8 cellular contexts compared by ENCODE assay signal in the genomic region with DNA sequence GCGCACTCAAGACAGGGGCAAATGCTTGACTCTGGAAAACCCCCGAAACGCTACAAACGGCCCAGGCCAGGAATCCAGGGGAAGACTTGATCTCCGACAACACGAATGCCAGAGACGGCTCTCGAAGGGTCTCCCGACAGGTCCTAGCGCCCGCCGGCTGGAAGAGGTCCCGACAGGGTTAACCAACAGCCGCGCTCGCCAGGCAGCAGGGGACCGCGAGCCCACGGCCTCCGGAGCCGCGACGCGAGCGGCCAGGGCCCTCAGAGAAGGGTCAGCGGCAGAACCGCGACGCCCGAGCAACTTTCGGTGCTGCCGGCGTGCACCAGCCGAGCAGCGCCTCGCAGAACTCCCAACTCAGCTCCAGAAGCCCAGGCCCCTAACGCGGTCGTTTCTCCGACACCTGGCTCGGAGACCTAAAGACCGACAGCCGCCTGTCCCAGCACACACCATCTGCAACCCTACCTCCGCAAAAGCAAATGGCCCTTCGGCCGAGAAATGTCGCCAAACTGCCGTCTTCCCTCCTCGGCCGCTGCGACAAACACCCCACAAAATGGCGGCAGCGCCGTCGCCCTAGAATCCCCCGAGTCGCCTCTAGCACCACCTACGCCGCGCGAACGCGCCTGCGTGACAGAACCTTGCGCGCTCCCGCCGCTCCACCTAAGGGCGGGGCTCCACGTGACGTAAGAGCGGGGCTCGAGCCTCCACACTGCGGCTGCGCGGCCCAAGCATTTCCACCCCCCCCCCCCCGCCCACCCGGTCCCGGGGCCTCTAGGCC. TPM values are rescaled to one million over a fixed set of nuclear protein-coding genes. Genes with fewer than 3 reads are reported as not detected.
DNase-seq lines count a peak whose midpoint lies in the region; ATAC-seq and TF ChIP-seq lines count a peak whose summit lies in the region.

A gene (minus strand): TSS at position 567 of the 775 bp plus-strand sequence. CDS start 3,634 bp downstream, outside the sequence.

- no peaks in the 10 kb centered on the region for H3K27me3 ChIP-seq in osteoblast (ENCODE audit: insufficient read depth, low read length)
- no peaks in the 10 kb centered on the region for H3K27me3 ChIP-seq in testis

- H3K4me2 ChIP-seq in osteoblast (ENCODE audit: insufficient read depth, low read length), result peak within 1 kb of the TSS; percentile 97

- TF ChIP-seq CTCF in GM10266 (IDR thresholded peaks at IDR 0.05; ENCODE audit: control insufficient read depth, insufficient read depth, low read depth, missing control alignments) (no peak), osteoblast (IDR thresholded peaks at IDR 0.05; ENCODE audit: extremely low read depth, low read depth, low read length) (no peak), testis (IDR thresholded peaks at IDR 0.05) (no peak)

- peaks cover 14% of the 10 kb centered on the region for H3K36me3 ChIP-seq in osteoblast (ENCODE audit: insufficient read depth, low read length)
- no peaks in the 10 kb centered on the region for H3K36me3 ChIP-seq in testis (ENCODE audit: low read depth, missing control alignments)

- H2AFZ ChIP-seq in osteoblast (ENCODE audit: low read length), result peak within 1 kb of the TSS; percentile 96

- H3K9me3 Mint-ChIP-seq in activated naive CD4-positive, alpha-beta T cell treated with anti-CD3 and anti-CD28 coated beads, Interleukin-2, amount 50 U/mL, for 72 hours, result no peaks in the 10 kb centered on the region

- peak within 1 kb of the TSS; percentile 96 for H3K4me3 ChIP-seq in osteoblast (ENCODE audit: insufficient read depth, low read length)
- H3K4me3 ChIP-seq in testis, result peak within 1 kb of the TSS; percentile 94 to 100

- peak; percentile 46 for TF ChIP-seq POLR2A in testis (IDR thresholded peaks at IDR 0.05)

- H3K79me2 ChIP-seq in osteoblast (ENCODE audit: insufficient read depth, low read length), result peaks cover 51% of the 10 kb centered on the region

- DNase-seq in GM10266 (ENCODE audit: extremely low spot score) (peak; percentile 93), NCI-H1092 (lab: John Stamatoyannopoulos, UW) (peak; percentile 76), SKM-1 (lab: John Stamatoyannopoulos, UW; ENCODE audit: unreplicated experiment) (peak; percentile 83), glomerular visceral epithelial cell (ENCODE audit: extremely low spot score) (peak; percentile 94), osteoblast (ENCODE audit: insufficient read length, low spot score, missing footprints) (peak; percentile 96), testis (peak; percentile 97)
- peak; percentile 96 to 97 for DNase-seq in activated naive CD4-positive, alpha-beta T cell treated with anti-CD3 and anti-CD28 coated beads, Interleukin-2, amount 50 U/mL, for 72 hours (ENCODE audit: low spot score in 2 of 2)

- H3K9me3 ChIP-seq in osteoblast (ENCODE audit: low read depth, low read length), result no peaks in the 10 kb centered on the region
- no peaks in the 10 kb centered on the region for H3K9me3 ChIP-seq in testis

- intact Hi-C loops in testis (cut with DNase I; ENCODE audit: low total_unique reads), result no loop called here

- H3K27ac ChIP-seq in osteoblast (ENCODE audit: low read depth, low read length), result peak within 1 kb of the TSS; percentile 89
- H3K27ac ChIP-seq in testis, result peak within 1 kb of the TSS; percentile 97 to 98

- H3K4me1 ChIP-seq in osteoblast (ENCODE audit: insufficient read depth, low read length) (peaks cover 18% of the 10 kb centered on the region), testis (peaks cover 13% of the 10 kb centered on the region)

- ATAC-seq in HG02610 (IDR thresholded peaks at IDR 0.05; ENCODE audit: unreplicated experiment), result peak; percentile 81
- peak; percentile 88 for ATAC-seq in activated naive CD4-positive, alpha-beta T cell treated with anti-CD3 and anti-CD28 coated beads, Interleukin-2, amount 50 U/mL, for 72 hours

- WGBS in testis, 2 donors, result 0% methylated on average over 14 to 60 of the region's 79 CpGs

- H4K20me1 ChIP-seq in osteoblast (ENCODE audit: insufficient read depth, low read length), result peaks cover 27% of the 10 kb centered on the region

- H3K36me3 Mint-ChIP-seq in activated naive CD4-positive, alpha-beta T cell treated with anti-CD3 and anti-CD28 coated beads, Interleukin-2, amount 50 U/mL, for 72 hours, result peaks cover 26 to 32% of the 10 kb centered on the region in 2 donors

- peak within 1 kb of the TSS; percentile 96 to 98 for H3K27ac Mint-ChIP-seq in activated naive CD4-positive, alpha-beta T cell treated with anti-CD3 and anti-CD28 coated beads, Interleukin-2, amount 50 U/mL, for 72 hours

RNA-seq across cellular contexts. Expression of the gene that starts here (rescaled TPM):
- 10 to 100 TPM; 24.4 to 37.8 TPM for total RNA-seq in activated naive CD4-positive, alpha-beta T cell treated with anti-CD3 and anti-CD28 coated beads, Interleukin-2, amount 50 U/mL, for 72 hours
- total RNA-seq in osteoblast (33.3 TPM in 2 replicates), testis (10 to 100 TPM; 55.1 to 61.7 TPM)
- 29.3 TPM for polyA plus RNA-seq in testis (ENCODE audit: insufficient read depth, low read depth, low replicate concordance)

Comparison
In these comparisons a context has a peak if more than half of its experiments do, and no peak if none do; other contexts are left out.
1. Peak in every context shown above with its lines: DNase-seq, ATAC-seq, H3K4me3 ChIP-seq and H3K27ac ChIP-seq.